In the genomic region with DNA sequence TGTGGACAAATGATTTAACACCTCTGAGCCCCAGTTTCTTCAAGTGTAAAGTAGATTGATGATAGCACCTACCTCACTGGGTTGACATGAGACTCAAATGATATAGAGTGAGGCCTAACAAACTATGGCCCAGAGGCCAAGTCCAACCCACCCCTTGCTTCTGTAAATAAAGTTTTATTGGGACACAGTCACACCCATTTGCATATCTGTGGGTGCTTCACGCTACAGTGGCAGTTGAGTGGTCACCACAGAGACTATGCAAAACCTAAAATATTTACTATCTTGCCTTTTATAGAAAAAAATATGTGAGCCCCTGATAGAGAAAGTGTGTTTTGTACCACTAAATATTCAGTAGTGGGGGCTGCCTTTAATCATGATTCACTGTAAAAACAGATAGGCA, we compare ENCODE assay signal across 31 cellular contexts. TPM values are rescaled to one million over a fixed set of nuclear protein-coding genes. Genes with fewer than 3 reads are reported as not detected.
"Had no signal": no experiment of that assay in that cellular context is flagged by ENCODE, and none has a peak within 500 bp of the region (broad histone marks: within the 10 kb centered on the region; RNA-seq: fewer than 3 reads in every experiment).

No MANE protein-coding gene starts in this region.

- H3K4me1 Mint-ChIP-seq: mesothelial cell of epicardium had no signal

- H3K4me3 ChIP-seq: esophagus squamous epithelium, heart right ventricle, left lung, mucosa of descending colon, prostate gland, right atrium auricular region, sigmoid colon, skin epidermis, spleen, testis, tibial artery, uterus had no signal

- H3K27ac Mint-ChIP-seq: effector memory CD8-positive, alpha-beta T cell; mesothelial cell of epicardium; naive B cell; nephron progenitor cell; stimulated activated memory B cell treated with anti-CD40 and anti-IgM and Interleukin-4, amounts not matched to agents 10 μg/mL and 1 μg/mL and 100 μg/mL, for 72 hours; type B pancreatic cell had no signal

- DNase-seq: cortex of kidney; effector memory CD8-positive, alpha-beta T cell; erythroblast; esophagus squamous epithelium; foreskin melanocyte; glutamatergic neuron; heart right ventricle; hippocampal formation; left cardiac atrium; left lung; mesenchymal stem cell; mucosa of descending colon; naive B cell; nephron progenitor cell; nucleus accumbens; sigmoid colon; spleen; stimulated activated CD4-positive, alpha-beta T cell treated with anti-CD3 and anti-CD28 coated beads, Interleukin-4, amount 100 ng/mL, for 4 hours; stimulated activated naive CD8-positive, alpha-beta T cell treated with anti-CD3 and anti-CD28 coated beads, Interleukin-15, Interleukin-2, amounts not matched to agents 100 U/mL and 50 U/mL, for 24 hours; substantia nigra; testis; tibial artery; uterus had no signal

- H3K9me3 ChIP-seq: esophagus squamous epithelium, heart right ventricle, left lung, mucosa of descending colon, prostate gland, right atrium auricular region, sigmoid colon, spleen, testis, tibial artery, uterus had no signal

- H3K36me3 Mint-ChIP-seq: mesothelial cell of epicardium; naive B cell; stimulated activated memory B cell treated with anti-CD40 and anti-IgM and Interleukin-4, amounts not matched to agents 10 μg/mL and 1 μg/mL and 100 μg/mL, for 72 hours; type B pancreatic cell had no signal

- H3K27ac ChIP-seq: esophagus squamous epithelium, heart right ventricle, left lung, prostate gland, right atrium auricular region, sigmoid colon, skin epidermis, spleen, testis, tibial artery, uterus had no signal

- H3K4me1 ChIP-seq: esophagus squamous epithelium, heart right ventricle, left lung, prostate gland, right atrium auricular region, sigmoid colon, spleen, testis, tibial artery, uterus had no signal

- H3K9me3 Mint-ChIP-seq: effector memory CD8-positive, alpha-beta T cell; mesothelial cell of epicardium; naive B cell; nephron progenitor cell; stimulated activated memory B cell treated with anti-CD40 and anti-IgM and Interleukin-4, amounts not matched to agents 10 μg/mL and 1 μg/mL and 100 μg/mL, for 72 hours; type B pancreatic cell had no signal

- H3K27me3 ChIP-seq: right atrium auricular region, sigmoid colon, testis, tibial artery, uterus had no signal

- H3K36me3 ChIP-seq: esophagus squamous epithelium, heart right ventricle, left lung, prostate gland, right atrium auricular region, sigmoid colon, spleen, uterus had no signal

- H3K4me3 Mint-ChIP-seq: effector memory CD8-positive, alpha-beta T cell; mesothelial cell of epicardium; naive B cell; nephron progenitor cell; stimulated activated memory B cell treated with anti-CD40 and anti-IgM and Interleukin-4, amounts not matched to agents 10 μg/mL and 1 μg/mL and 100 μg/mL, for 72 hours; type B pancreatic cell had no signal

RNA-seq across cellular contexts. Expression of gene ACAN, which starts 38.0 kb away (rescaled TPM):
- total RNA-seq: dermis microvascular lymphatic vessel endothelial cell, lung microvascular endothelial cell had no signal
